In the genomic region with DNA sequence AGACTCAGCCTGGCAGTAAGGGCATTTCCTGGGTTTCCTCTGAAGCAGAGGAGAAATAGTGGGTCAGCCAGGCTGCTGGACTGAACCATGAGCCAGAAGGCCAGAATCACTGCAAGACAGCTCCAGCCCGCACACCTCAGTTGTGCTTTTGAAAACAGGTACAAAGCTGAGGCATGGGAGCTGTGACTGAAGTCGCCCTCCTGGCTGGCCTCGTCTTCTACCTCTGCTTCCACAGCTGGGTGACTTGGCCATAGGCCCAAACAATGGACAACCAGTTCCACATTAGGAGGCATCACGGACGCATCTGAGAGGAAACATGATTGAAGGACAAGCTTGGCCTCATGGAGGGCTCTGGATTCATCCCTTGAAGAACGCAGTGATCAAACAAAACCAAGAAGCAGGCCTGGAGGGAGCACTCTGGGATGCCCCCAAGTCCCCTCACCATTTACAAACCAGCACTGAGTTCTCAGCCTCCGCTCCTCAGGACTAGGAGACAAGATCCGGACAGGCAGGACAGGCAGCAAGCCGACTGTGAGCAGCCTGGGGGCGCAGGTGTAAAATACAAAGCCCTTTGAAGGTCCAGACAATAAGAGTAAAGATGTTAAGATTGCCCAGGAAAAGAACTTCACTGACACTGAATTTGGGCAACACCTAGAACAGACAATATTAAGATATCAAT, we compare ENCODE assay signal across 25 cellular contexts.
DNase-seq lines count a peak whose midpoint lies in the region; ATAC-seq, FAIRE-seq and TF ChIP-seq lines count a peak whose summit lies in the region.
"Had no signal": no experiment of that assay in that cellular context is flagged by ENCODE, and none has a peak within 500 bp of the region (broad histone marks: within the 10 kb centered on the region; RNA-seq: fewer than 3 reads in every experiment).

No MANE protein-coding gene starts in this region.

- H3K27me3 ChIP-seq in HepG2 (ENCODE audit: control insufficient read depth in 1 of 2, insufficient read depth in 2 of 2, low read length in 2 of 2) (no peaks in the 10 kb centered on the region), right lobe of liver (no peaks in the 10 kb centered on the region), dorsolateral prefrontal cortex (no peaks in the 10 kb centered on the region), hepatocyte (no peaks in the 10 kb centered on the region)
- H3K27me3 ChIP-seq: BLaER1, body of pancreas, colonic mucosa, gastrocnemius medialis, uterus had no signal

- CTCF ChIA-PET in HepG2 (lab: Yijun Ruan, JAX; ENCODE audit: low intra/inter-chr PET ratio, low total read pairs), result interaction anchor here (1.4 kb wide), 1 partner anchor 187 kb away, joined by 5 read pairs; no protein-coding TSS in a partner anchor
- CTCF ChIA-PET in activated CD4-positive, alpha-beta memory T cell treated with anti-CD3 and anti-CD28 coated beads for 36 hours (lab: Charles Lee), result interaction anchor here (4.9 kb wide), 1 partner anchor 82 kb away, joined by 34 read pairs; no protein-coding TSS in a partner anchor

- H3K36me3 ChIP-seq in HepG2 (replicated peaks in 1 of 2; ENCODE audit: control insufficient read depth in 1 of 2, insufficient read depth in 2 of 2, low read length in 2 of 2) (peaks cover 12 to 41% of the 10 kb centered on the region in 2 experiments), right lobe of liver (peaks cover 0 to 32% (median 7%) of the 10 kb centered on the region in 4 donors), hepatocyte (replicated peaks; ENCODE audit: insufficient read depth, low read depth) (no peaks in the 10 kb centered on the region)
- H3K36me3 ChIP-seq: uterus had no signal

- H3K36me3 Mint-ChIP-seq in osteocyte (ENCODE audit: unreplicated experiment), result peaks cover 26% of the 10 kb centered on the region
- H3K36me3 Mint-ChIP-seq in activated CD4-positive, alpha-beta memory T cell treated with anti-CD3 and anti-CD28 coated beads for 36 hours, result peaks cover 37% of the 10 kb centered on the region
- H3K36me3 Mint-ChIP-seq in natural killer cell treated with Interleukin-12 subunit alpha and Interleukin-12 subunit beta and Interleukin-15 and Interleukin-18, amount 100 ng/mL, for 72 hours, result peaks cover 6% of the 10 kb centered on the region

- H3K4me1 ChIP-seq in HepG2 (ENCODE audit: insufficient read depth, low read length) (peaks cover 20% of the 10 kb centered on the region), right lobe of liver (peaks cover 0 to 29% (median 3%) of the 10 kb centered on the region in 4 donors), hepatocyte (ENCODE audit: insufficient read depth) (peaks cover 17% of the 10 kb centered on the region)
- H3K4me1 ChIP-seq: colonic mucosa had no signal

- BruUV-seq in HepG2 (replicated peaks; lab: Mats Ljungman, UMichigan), result no TSS peak

- H3K4me2 ChIP-seq in HepG2 (ENCODE audit: low read depth, low read length) (no peak overlapping the region), hepatocyte (no peak overlapping the region)
- H3K4me2 ChIP-seq: BLaER1 had no signal

- no peaks in the 10 kb centered on the region for H3K27me3 Mint-ChIP-seq in osteocyte (ENCODE audit: unreplicated experiment)
- H3K27me3 Mint-ChIP-seq in activated CD4-positive, alpha-beta memory T cell treated with anti-CD3 and anti-CD28 coated beads for 36 hours, result no peaks in the 10 kb centered on the region
- H3K27me3 Mint-ChIP-seq in natural killer cell treated with Interleukin-12 subunit alpha and Interleukin-12 subunit beta and Interleukin-15 and Interleukin-18, amount 100 ng/mL, for 72 hours, result no peaks in the 10 kb centered on the region
- H3K27me3 Mint-ChIP-seq: progenitor cell of endocrine pancreas had no signal

- H2AFZ ChIP-seq in HepG2 (ENCODE audit: low read length) (no peak overlapping the region), hepatocyte (no peak overlapping the region)

- ATAC-seq in HepG2, result no peak
- ATAC-seq in right lobe of liver, result no peak
- no peak for ATAC-seq in HG02610 (IDR thresholded peaks at IDR 0.05; ENCODE audit: unreplicated experiment)
- no peak for ATAC-seq in natural killer cell treated with Interleukin-12 subunit alpha and Interleukin-12 subunit beta and Interleukin-15 and Interleukin-18, amount 100 ng/mL, for 72 hours

- TF ChIP-seq RAD21 in HepG2 (CRISPR knock-in tag; IDR thresholded peaks at IDR 0.05), result no peak

- POLR2A ChIA-PET in HepG2 (lab: Yijun Ruan, JAX), result no interaction called here
- POLR2A ChIA-PET in activated CD4-positive, alpha-beta memory T cell treated with anti-CD3 and anti-CD28 coated beads for 36 hours (lab: Charles Lee), result no interaction called here

- peaks cover 27% of the 10 kb centered on the region for H3K4me1 Mint-ChIP-seq in osteocyte (ENCODE audit: unreplicated experiment)
- H3K4me1 Mint-ChIP-seq in activated CD4-positive, alpha-beta memory T cell treated with anti-CD3 and anti-CD28 coated beads for 36 hours (ENCODE audit: low read depth), result peaks cover 21% of the 10 kb centered on the region
- peaks cover 14 to 52% of the 10 kb centered on the region in 2 donors for H3K4me1 Mint-ChIP-seq in natural killer cell treated with Interleukin-12 subunit alpha and Interleukin-12 subunit beta and Interleukin-15 and Interleukin-18, amount 100 ng/mL, for 72 hours (ENCODE audit: low read depth in 2 of 2)
- H3K4me1 Mint-ChIP-seq: neural crest cell had no signal

- H3K4me3 Mint-ChIP-seq in osteocyte (ENCODE audit: unreplicated experiment), result no peak overlapping the region
- H3K4me3 Mint-ChIP-seq in activated CD4-positive, alpha-beta memory T cell treated with anti-CD3 and anti-CD28 coated beads for 36 hours, result no peak overlapping the region
- no peak overlapping the region for H3K4me3 Mint-ChIP-seq in natural killer cell treated with Interleukin-12 subunit alpha and Interleukin-12 subunit beta and Interleukin-15 and Interleukin-18, amount 100 ng/mL, for 72 hours
- H3K4me3 Mint-ChIP-seq: H9, neural crest cell had no signal

- DNase-seq in HepG2 (ENCODE audit: low spot score) (no peak), right lobe of liver (no peak), dorsolateral prefrontal cortex (no peak), osteocyte (ENCODE audit: extremely low spot score, unreplicated experiment) (peak; percentile 60), hepatocyte (ENCODE audit: low spot score) (no peak)
- DNase-seq in activated CD4-positive, alpha-beta memory T cell treated with anti-CD3 and anti-CD28 coated beads for 36 hours, result no peak
- DNase-seq in natural killer cell treated with Interleukin-12 subunit alpha and Interleukin-12 subunit beta and Interleukin-15 and Interleukin-18, amount 100 ng/mL, for 72 hours (ENCODE audit: low spot score), result no peak
- DNase-seq: activated effector memory CD4-positive, alpha-beta T cell treated with Interleukin-2 at 50 U/mL for 16 hours; H9; NCI-H1092; NCI-H2029; NCI-H2227 treated with DMSO at 0.1 percent for 48 hours; NCI-H774; RPMI8226; uterus had no signal

- TF ChIP-seq POLR2A in HepG2 (IDR thresholded peaks at IDR 0.05; ENCODE audit: insufficient read depth in 1 of 2, low read depth in 2 of 2, low read length in 2 of 2) (no peak), right lobe of liver (IDR thresholded peaks at IDR 0.05) (no peak)

- H4K20me1 ChIP-seq in HepG2 (ENCODE audit: insufficient read depth, low read length) (no peaks in the 10 kb centered on the region), hepatocyte (ENCODE audit: insufficient read depth, poor library complexity, severe bottlenecking) (no peaks in the 10 kb centered on the region)

- no peak overlapping the region for H3K4me3 ChIP-seq in HepG2 (replicated peaks in 1 of 3; ENCODE audit: insufficient read depth in 1 of 3, low read depth in 2 of 3, low read length in 3 of 3)
- no peak overlapping the region for H3K4me3 ChIP-seq in right lobe of liver
- no peak overlapping the region for H3K4me3 ChIP-seq in dorsolateral prefrontal cortex
- H3K4me3 ChIP-seq in hepatocyte, result no peak overlapping the region
- H3K4me3 ChIP-seq: BLaER1, body of pancreas, colonic mucosa, gastrocnemius medialis, left ventricle myocardium inferior, SK-N-MC, uterus had no signal

- no peak for TF ChIP-seq CTCF in HepG2 (CRISPR knock-in tag; IDR thresholded peaks at IDR 0.05)
- TF ChIP-seq CTCF in right lobe of liver (IDR thresholded peaks at IDR 0.05), result no peak
- TF ChIP-seq CTCF in dorsolateral prefrontal cortex (IDR thresholded peaks at IDR 0.05 in 54 of 56, conservative IDR thresholded peaks at IDR 0.05 in 2 of 56; ENCODE audit: low read depth in 1 of 56, partially characterized antibody in 56 of 56), result no peak
- no peak for TF ChIP-seq CTCF in osteocyte (IDR thresholded peaks at IDR 0.05)
- TF ChIP-seq CTCF in hepatocyte (IDR thresholded peaks at IDR 0.05; ENCODE audit: poor library complexity), result no peak

- intact Hi-C loops in HepG2 (cut with micrococcal nuclease; ENCODE audit: unreplicated experiment) (no loop called here), right lobe of liver (cut with DNase I) (no loop called here), dorsolateral prefrontal cortex (cut with DNase I) (loop anchor here (5.0 kb wide), 4 partner anchors 81 to 299 kb away; a partner anchor contains a TSS)
- intact Hi-C loops in activated CD4-positive, alpha-beta memory T cell treated with anti-CD3 and anti-CD28 coated beads for 36 hours (cut with micrococcal nuclease), result no loop called here

- no peaks in the 10 kb centered on the region for H3K9me2 ChIP-seq in hepatocyte (replicated peaks; ENCODE audit: insufficient read depth)

- no peaks in the 10 kb centered on the region for H3K79me2 ChIP-seq in HepG2 (ENCODE audit: insufficient read depth, low read length)
- peaks cover 8% of the 10 kb centered on the region for H3K79me2 ChIP-seq in hepatocyte

- in situ Hi-C loops in HepG2 (cut with HindIII; ENCODE audit: extremely low pct_ligation_motif_present, low pct_unique_long_range_greater_than_20kb), result no loop called here

- TF ChIP-seq EP300 in HepG2 (IDR thresholded peaks at IDR 0.05; ENCODE audit: low read depth in 2 of 2, low read length in 2 of 2), result no peak
- TF ChIP-seq EP300 in HepG2 (CRISPR knock-in tag; IDR thresholded peaks at IDR 0.05; ENCODE audit: borderline replicate concordance), result no peak

- no peak overlapping the region for H3K27ac ChIP-seq in HepG2 (ENCODE audit: extremely low read length, insufficient read depth, low read length)
- no peak overlapping the region for H3K27ac ChIP-seq in right lobe of liver
- peak overlapping the region in 49 of 59 donors; percentile 3 to 72 (median 45) for H3K27ac ChIP-seq in dorsolateral prefrontal cortex
- no peak overlapping the region for H3K27ac ChIP-seq in hepatocyte
- H3K27ac ChIP-seq: BLaER1, body of pancreas, colonic mucosa, SK-N-MC, uterus had no signal

- H3K9me3 ChIP-seq in HepG2 (ENCODE audit: low read length) (no peaks in the 10 kb centered on the region), right lobe of liver (no peaks in the 10 kb centered on the region), hepatocyte (ENCODE audit: low read depth) (no peaks in the 10 kb centered on the region)
- H3K9me3 ChIP-seq: BLaER1, body of pancreas, colonic mucosa, gastrocnemius medialis, left ventricle myocardium inferior, uterus had no signal

- H3K9ac ChIP-seq in HepG2 (ENCODE audit: insufficient read depth, low read depth, low read length), result no peak overlapping the region
- H3K9ac ChIP-seq: BLaER1 had no signal

- 98% methylated on average over 10 of the region's 10 CpGs for WGBS in HepG2 (ENCODE audit: low lambda C conversion rate)
- WGBS in right lobe of liver (ENCODE audit: insufficient coverage, low coverage, low lambda C conversion rate, missing lambda C conversion rate), result 73% methylated on average over 3 of the region's 10 CpGs
- WGBS in hepatocyte (ENCODE audit: low lambda C conversion rate, missing lambda C conversion rate), result 87% methylated on average over 10 of the region's 10 CpGs

- H3K27ac Mint-ChIP-seq in osteocyte (ENCODE audit: unreplicated experiment), result no peak overlapping the region
- no peak overlapping the region for H3K27ac Mint-ChIP-seq in activated CD4-positive, alpha-beta memory T cell treated with anti-CD3 and anti-CD28 coated beads for 36 hours
- H3K27ac Mint-ChIP-seq in natural killer cell treated with Interleukin-12 subunit alpha and Interleukin-12 subunit beta and Interleukin-15 and Interleukin-18, amount 100 ng/mL, for 72 hours, result peak overlapping the region in 1 of 2 donors; percentile 61
- H3K27ac Mint-ChIP-seq: progenitor cell of endocrine pancreas had no signal

- no peak for FAIRE-seq in HepG2 (lab: Jason Lieb, UNC)
- FAIRE-seq: GM12892 had no signal

- H3K9me3 Mint-ChIP-seq in osteocyte (ENCODE audit: unreplicated experiment), result no peaks in the 10 kb centered on the region
- H3K9me3 Mint-ChIP-seq in activated CD4-positive, alpha-beta memory T cell treated with anti-CD3 and anti-CD28 coated beads for 36 hours, result no peaks in the 10 kb centered on the region
- no peaks in the 10 kb centered on the region for H3K9me3 Mint-ChIP-seq in natural killer cell treated with Interleukin-12 subunit alpha and Interleukin-12 subunit beta and Interleukin-15 and Interleukin-18, amount 100 ng/mL, for 72 hours
- H3K9me3 Mint-ChIP-seq: H9, neural crest cell had no signal

Comparison
In these comparisons a context has a peak if more than half of its experiments do, and no peak if none do; other contexts are left out.
1. H3K27ac ChIP-seq: peak in dorsolateral prefrontal cortex (49 of 59); none in HepG2 (single experiment), right lobe of liver (0 of 3) and hepatocyte (single experiment).
2. intact Hi-C loops: an anchor here in dorsolateral prefrontal cortex (5.0 kb wide); none called in HepG2, right lobe of liver and activated CD4-positive, alpha-beta memory T cell treated with anti-CD3 and anti-CD28 coated beads for 36 hours.